Comparison of ENCODE assay signal across 8 cellular contexts in genomic region chr3:25665646-25666136, GRCh38. TPM values are rescaled to one million over a fixed set of nuclear protein-coding genes. Genes with fewer than 3 reads are reported as not detected.
DNase-seq lines count a peak whose midpoint lies in the region; ATAC-seq and TF ChIP-seq lines count a peak whose summit lies in the region.

No MANE protein-coding gene starts in this region.

- peak overlapping the region; percentile 80 for H2AFZ ChIP-seq in PC-3 (ENCODE audit: low read length)

- no peak for DNase-seq in GM12864 (ENCODE audit: low read depth)
- DNase-seq in PC-3: no peak
- no peak for DNase-seq in epithelial cell of esophagus (ENCODE audit: low read depth)
- DNase-seq in psoas muscle: no peak
- no peak for DNase-seq in lower leg skin (ENCODE audit: low spot score in 2 of 2)
- no peak for DNase-seq in stimulated activated CD4-positive, alpha-beta T cell treated with anti-CD3 and anti-CD28 coated beads, Interleukin-15, amount 100 ng/mL, for 24 hours
- no peak for DNase-seq in foreskin melanocyte

- H3K27me3 ChIP-seq in PC-3 (ENCODE audit: low read length) (no peaks in the 10 kb centered on the region), psoas muscle (ENCODE audit: insufficient read depth in 3 of 3, low read length in 2 of 3) (no peaks in the 10 kb centered on the region)

- H3K4me2 ChIP-seq in PC-3 (ENCODE audit: low read length): peak overlapping the region; percentile 96

- WGBS in psoas muscle, 3 donors: 24 to 34% (median 25%) methylated on average over 4 of the region's 4 CpGs
- 32 to 48% methylated on average over 4 of the region's 4 CpGs for WGBS in lower leg skin, 2 donors

- ATAC-seq in PC-3: no peak
- no peak for ATAC-seq in psoas muscle
- no peak for ATAC-seq in HG03175 (IDR thresholded peaks at IDR 0.05; ENCODE audit: unreplicated experiment)

- peaks cover 36% of the 10 kb centered on the region for H3K79me2 ChIP-seq in PC-3 (ENCODE audit: low read length)

- intact Hi-C loops in PC-3 (cut with micrococcal nuclease): loop anchor here (2.0 kb wide), 1 partner anchor 117 kb away; the partner anchor contains the start of gene NGLY1
- intact Hi-C loops in psoas muscle (cut with DNase I): loop anchor here in 1 of 2 donors (2.0 to 10.0 kb wide), 3 partner anchors 117 to 1049 kb away; partner anchors contain the start of gene NGLY1
- intact Hi-C loops in lower leg skin (cut with DNase I; ENCODE audit: low total_unique reads): no loop called here

- no peaks in the 10 kb centered on the region for H3K36me3 ChIP-seq in PC-3 (ENCODE audit: low read depth, low read length)
- H3K36me3 ChIP-seq in psoas muscle (ENCODE audit: insufficient read depth in 1 of 2, low read depth in 1 of 2): no peaks in the 10 kb centered on the region

- H3K9me2 ChIP-seq in PC-3 (replicated peaks; ENCODE audit: low read length): no peaks in the 10 kb centered on the region

- H3K27ac ChIP-seq in PC-3 (ENCODE audit: low read length): no peak overlapping the region
- peak overlapping the region; percentile 96 for H3K27ac ChIP-seq in psoas muscle

- CTCF ChIA-PET in PC-3 (lab: Charles Lee): no interaction called here

- H3K9me3 ChIP-seq in PC-3 (ENCODE audit: low read length) (no peaks in the 10 kb centered on the region), psoas muscle (no peaks in the 10 kb centered on the region)

- no peak for TF ChIP-seq POLR2A in lower leg skin (IDR thresholded peaks at IDR 0.05)

- H3F3A ChIP-seq in PC-3 (ENCODE audit: low read length, unreplicated experiment): no peaks in the 10 kb centered on the region

- peak overlapping the region; percentile 78 for H3K4me3 ChIP-seq in GM12864 (ENCODE audit: low read depth, low read length)
- H3K4me3 ChIP-seq in PC-3 (ENCODE audit: low read length): peak overlapping the region; percentile 86
- H3K4me3 ChIP-seq in epithelial cell of esophagus (ENCODE audit: low read length): peak overlapping the region; percentile 80
- peak overlapping the region; percentile 83 for H3K4me3 ChIP-seq in psoas muscle
- no peak overlapping the region for H3K4me3 ChIP-seq in lower leg skin (ENCODE audit: low read depth, poor library complexity, severe bottlenecking)

- peaks cover 22% of the 10 kb centered on the region for H4K20me1 ChIP-seq in PC-3 (ENCODE audit: low read length)

- TF ChIP-seq CTCF in GM12864 (IDR thresholded peaks at IDR 0.05; ENCODE audit: low read depth, low read length, missing control alignments) (no peak), PC-3 (conservative IDR thresholded peaks at IDR 0.05; ENCODE audit: low read depth, low read length) (no peak), epithelial cell of esophagus (IDR thresholded peaks at IDR 0.05; ENCODE audit: insufficient read depth, low read depth, low read length, missing control alignments) (no peak), psoas muscle (IDR thresholded peaks at IDR 0.05) (no peak), lower leg skin (IDR thresholded peaks at IDR 0.05) (no peak)

- H3K9ac ChIP-seq in PC-3 (ENCODE audit: low read length): peak overlapping the region; percentile 83; the same call in 1 of the 2 replicates

- BruUV-seq in PC-3 (replicated peaks; lab: Mats Ljungman, UMichigan): no TSS peak

- POLR2A ChIA-PET in PC-3 (lab: Charles Lee; ENCODE audit: unreplicated experiment): no interaction called here

- H3K4me1 ChIP-seq in PC-3 (ENCODE audit: insufficient read depth, low read length): peaks cover 14% of the 10 kb centered on the region
- H3K4me1 ChIP-seq in psoas muscle: peaks cover 27% of the 10 kb centered on the region

RNA-seq across cellular contexts. Expression of gene TOP2B, which starts 1.0 kb away (rescaled TPM):
- total RNA-seq in PC-3 (2014; rRNA removed) (79.0 and 107 TPM in 2 replicates), psoas muscle (10 to 100 TPM; 50.6 to 84.8 (median 70.1) TPM), lower leg skin (10 to 100 TPM; 62.9 to 77.4 (median 65.4) TPM)
- 10 to 100 TPM; 39.3 to 73.8 (median 45.3) TPM for polyA plus RNA-seq in psoas muscle
